Comparison of ENCODE assay signal across 15 cellular contexts in genomic region chr21:42097274-42097673, GRCh38. TPM values are rescaled to one million over a fixed set of nuclear protein-coding genes. Genes with fewer than 3 reads are reported as not detected.
DNase-seq lines count a peak whose midpoint lies in the region; ATAC-seq, FAIRE-seq and TF ChIP-seq lines count a peak whose summit lies in the region.
"Had no signal": no experiment of that assay in that cellular context is flagged by ENCODE, and none has a peak within 500 bp of the region (broad histone marks: within the 10 kb centered on the region; RNA-seq: fewer than 3 reads in every experiment).

No MANE protein-coding gene starts in this region.

- CTCF ChIA-PET in PC-3 (lab: Charles Lee): interaction anchor here (0.7 to 1.6 kb wide), 3 partner anchors 10 to 90 kb away, joined by 3 to 9 read pairs (median 7); no protein-coding TSS in a partner anchor
- CTCF ChIA-PET in endothelial cell of umbilical vein (lab: Charles Lee): interaction anchor here (0.6 to 3.6 kb wide), 13 partner anchors 10 to 281 kb away, joined by 3 to 54 read pairs (median 3); no protein-coding TSS in a partner anchor

- dilution Hi-C loops in endothelial cell of umbilical vein (cut with MboI; ENCODE audit: extremely low pct_ligation_motif_present, low sequenced_read_pairs): no loop called here

- no peak for TF ChIP-seq CTCF in PC-3 (conservative IDR thresholded peaks at IDR 0.05; ENCODE audit: low read depth, low read length)
- no peak for TF ChIP-seq CTCF in endothelial cell of umbilical vein (IDR thresholded peaks at IDR 0.05; ENCODE audit: extremely low read depth in 1 of 2, insufficient read depth in 1 of 2, low read depth in 1 of 2, low read length in 2 of 2)
- no peak for TF ChIP-seq CTCF in smooth muscle cell (IDR thresholded peaks at IDR 0.05; ENCODE audit: borderline replicate concordance, insufficient read depth, poor library complexity, severe bottlenecking)

- DNase-seq in GM23248 (peak; percentile 42), PC-3 (no peak), endothelial cell of umbilical vein (ENCODE audit: low read depth, low spot score) (peak; percentile 29), smooth muscle cell (lab: John Stamatoyannopoulos, UW; ENCODE audit: unreplicated experiment) (no peak), NCI-H1105 treated with DMSO at 0.1 percent for 48 hours (lab: John Stamatoyannopoulos, UW) (no peak), GM19240 (ENCODE audit: insufficient read length, low spot score) (no peak)
- DNase-seq: activated CD4-positive, alpha-beta T cell treated with anti-CD3 and anti-CD28 coated beads for 1 hour; activated T-cell treated with anti-CD3 and anti-CD28 coated beads, Interleukin-2, amount 50 U/mL, for 48 hours; CD8-positive, alpha-beta memory T cell; endodermal cell; NCI-H187 treated with DMSO at 0.1 percent for 48 hours had no signal

- H3K4me2 ChIP-seq in GM23248 (ENCODE audit: unreplicated experiment) (peak overlapping the region; percentile 75), PC-3 (ENCODE audit: low read length) (peak overlapping the region; percentile 66), endothelial cell of umbilical vein (ENCODE audit: insufficient read depth, low read length) (peak overlapping the region; percentile 52), smooth muscle cell (peak overlapping the region; percentile 55)

- H2AFZ ChIP-seq in GM23248 (peak overlapping the region; percentile 55), PC-3 (ENCODE audit: low read length) (no peak overlapping the region), endothelial cell of umbilical vein (ENCODE audit: low read depth, low read length) (peak overlapping the region; percentile 76), smooth muscle cell (ENCODE audit: low read depth) (no peak overlapping the region)

- H3F3A ChIP-seq in GM23248 (ENCODE audit: insufficient read depth): peaks cover 22% of the 10 kb centered on the region
- H3F3A ChIP-seq in PC-3 (ENCODE audit: low read length, unreplicated experiment): no peaks in the 10 kb centered on the region
- no peaks in the 10 kb centered on the region for H3F3A ChIP-seq in smooth muscle cell (ENCODE audit: low read depth)

- peak overlapping the region; percentile 89 for H3K9ac ChIP-seq in GM23248
- H3K9ac ChIP-seq in PC-3 (ENCODE audit: low read length): peak overlapping the region; percentile 54
- peak overlapping the region; percentile 57 for H3K9ac ChIP-seq in endothelial cell of umbilical vein (replicated peaks; ENCODE audit: extremely low read depth, insufficient read depth, low read length)
- peak overlapping the region; percentile 90 for H3K9ac ChIP-seq in smooth muscle cell (ENCODE audit: low read depth)

- intact Hi-C loops in PC-3 (cut with micrococcal nuclease): loop anchor here (1.0 to 5.0 kb wide), 3 partner anchors 86 to 165 kb away; no protein-coding TSS in a partner anchor
- intact Hi-C loops in endothelial cell of umbilical vein (cut with micrococcal nuclease): loop anchor here (1.0 to 2.0 kb wide), 2 partner anchors 11 to 40 kb away; no protein-coding TSS in a partner anchor

- in situ Hi-C loops in GM23248 (cut with MboI): no loop called here

- no peaks in the 10 kb centered on the region for H3K9me1 ChIP-seq in endothelial cell of umbilical vein (replicated peaks; ENCODE audit: control insufficient read depth, extremely low read depth, insufficient read depth, low read length)

- no peaks in the 10 kb centered on the region for H3K9me2 ChIP-seq in GM23248 (ENCODE audit: insufficient read depth)
- no peaks in the 10 kb centered on the region for H3K9me2 ChIP-seq in PC-3 (replicated peaks; ENCODE audit: low read length)

- H3K79me2 ChIP-seq in GM23248 (ENCODE audit: insufficient read depth) (no peaks in the 10 kb centered on the region), PC-3 (ENCODE audit: low read length) (no peaks in the 10 kb centered on the region), endothelial cell of umbilical vein (ENCODE audit: control insufficient read depth, insufficient read depth, low read length) (no peaks in the 10 kb centered on the region), smooth muscle cell (ENCODE audit: low read depth) (no peaks in the 10 kb centered on the region)

- POLR2A ChIA-PET in PC-3 (lab: Charles Lee; ENCODE audit: unreplicated experiment): interaction anchor here (0.6 to 1.2 kb wide), 4 partner anchors 10 to 59 kb away, joined by 3 to 5 read pairs (median 4); no protein-coding TSS in a partner anchor
- POLR2A ChIA-PET in endothelial cell of umbilical vein (lab: Charles Lee): interaction anchor here (1.9 kb wide), 1 partner anchor 136 kb away, joined by 4 read pairs; no protein-coding TSS in a partner anchor

- 88 to 92% methylated on average over 3 of the region's 3 CpGs for WGBS in GM23248 (ENCODE audit: low coverage in 1 of 2, low lambda C conversion rate in 2 of 2, missing lambda C conversion rate in 2 of 2), 2 experiments
- WGBS in smooth muscle cell (ENCODE audit: low lambda C conversion rate): 81% methylated on average over 3 of the region's 3 CpGs

- no peaks in the 10 kb centered on the region for H4K20me1 ChIP-seq in GM23248 (ENCODE audit: insufficient read depth)
- H4K20me1 ChIP-seq in PC-3 (ENCODE audit: low read length): no peaks in the 10 kb centered on the region
- H4K20me1 ChIP-seq in endothelial cell of umbilical vein (replicated peaks; ENCODE audit: control insufficient read depth, extremely low read depth, insufficient read depth, low read length): no peaks in the 10 kb centered on the region
- H4K20me1 ChIP-seq in smooth muscle cell (ENCODE audit: low read depth): no peaks in the 10 kb centered on the region

- H3K9me3 ChIP-seq in GM23248 (ENCODE audit: low read depth): no peaks in the 10 kb centered on the region
- H3K9me3 ChIP-seq in PC-3 (ENCODE audit: low read length): no peaks in the 10 kb centered on the region
- no peaks in the 10 kb centered on the region for H3K9me3 ChIP-seq in endothelial cell of umbilical vein (replicated peaks; ENCODE audit: control insufficient read depth, insufficient read depth, low read length)
- H3K9me3 ChIP-seq in smooth muscle cell (replicated peaks; ENCODE audit: low read depth): no peaks in the 10 kb centered on the region

- H3K4me1 ChIP-seq in GM23248 (ENCODE audit: insufficient read depth): peaks cover 25% of the 10 kb centered on the region
- peaks cover 36% of the 10 kb centered on the region for H3K4me1 ChIP-seq in PC-3 (ENCODE audit: insufficient read depth, low read length)
- H3K4me1 ChIP-seq in endothelial cell of umbilical vein (ENCODE audit: control insufficient read depth, extremely low read depth, insufficient read depth, low read length): peaks cover 13% of the 10 kb centered on the region
- no peaks in the 10 kb centered on the region for H3K4me1 ChIP-seq in smooth muscle cell (ENCODE audit: low read depth)

- peak overlapping the region; percentile 98 for H3K27ac ChIP-seq in GM23248
- H3K27ac ChIP-seq in PC-3 (ENCODE audit: low read length): peak overlapping the region; percentile 94
- peak overlapping the region; percentile 85 for H3K27ac ChIP-seq in endothelial cell of umbilical vein (ENCODE audit: insufficient read depth, low read depth, low read length)
- H3K27ac ChIP-seq in smooth muscle cell (ENCODE audit: low read depth): peak overlapping the region; percentile 99

- H3K36me3 ChIP-seq in GM23248 (ENCODE audit: low read depth) (no peaks in the 10 kb centered on the region), PC-3 (ENCODE audit: low read depth, low read length) (no peaks in the 10 kb centered on the region), endothelial cell of umbilical vein (ENCODE audit: control insufficient read depth in 2 of 2, extremely low read depth in 1 of 2, insufficient read depth in 2 of 2, low read length in 2 of 2) (no peaks in the 10 kb centered on the region), smooth muscle cell (ENCODE audit: low read depth) (no peaks in the 10 kb centered on the region)
- H3K36me3 ChIP-seq: stomach had no signal

- TSS peak; percentile 75 for BruUV-seq in PC-3 (replicated peaks; lab: Mats Ljungman, UMichigan)
- BruUV-seq in endothelial cell of umbilical vein (replicated peaks; lab: Mats Ljungman, UMichigan): no TSS peak

- no peaks in the 10 kb centered on the region for H3K27me3 ChIP-seq in GM23248 (replicated peaks; ENCODE audit: insufficient read depth)
- no peaks in the 10 kb centered on the region for H3K27me3 ChIP-seq in PC-3 (ENCODE audit: low read length)
- H3K27me3 ChIP-seq in endothelial cell of umbilical vein (ENCODE audit: control insufficient read depth in 2 of 2, insufficient read depth in 2 of 2, low read length in 2 of 2): peaks cover 5 to 7% of the 10 kb centered on the region in 2 experiments
- no peaks in the 10 kb centered on the region for H3K27me3 ChIP-seq in smooth muscle cell (ENCODE audit: low read depth)

- ATAC-seq in PC-3: no peak
- ATAC-seq in HG02610 (IDR thresholded peaks at IDR 0.05; ENCODE audit: unreplicated experiment): no peak

- H3K4me3 ChIP-seq in GM23248: peak overlapping the region; percentile 26; the same call in 1 of the 2 replicates
- no peak overlapping the region for H3K4me3 ChIP-seq in PC-3 (ENCODE audit: low read length)
- no peak overlapping the region for H3K4me3 ChIP-seq in endothelial cell of umbilical vein (replicated peaks in 1 of 3; ENCODE audit: insufficient read depth in 1 of 3, low read depth in 1 of 3, low read length in 3 of 3)
- no peak overlapping the region for H3K4me3 ChIP-seq in smooth muscle cell
- H3K4me3 ChIP-seq: stomach had no signal

- FAIRE-seq in endothelial cell of umbilical vein (lab: Jason Lieb, UNC): peak; percentile 71

- TF ChIP-seq POLR2A in endothelial cell of umbilical vein (IDR thresholded peaks at IDR 0.05; ENCODE audit: low read depth, low read length): no peak

TF ChIP-seq in endothelial cell of umbilical vein, 7 proteins besides CTCF, POLR2A, EP300 and RAD21 (continues in another document):
- TF ChIP-seq JUN (IDR thresholded peaks at IDR 0.05; ENCODE audit: borderline replicate concordance, insufficient read depth, insufficient read length, low read depth) (no peak), MYC (IDR thresholded peaks at IDR 0.05; ENCODE audit: low read depth, low read length) (no peak), POLR2AphosphoS5 (IDR thresholded peaks at IDR 0.05; ENCODE audit: insufficient read depth, low read depth, low read length) (no peak), FOS (IDR thresholded peaks at IDR 0.05; ENCODE audit: borderline replicate concordance, insufficient read depth, low read length) (no peak)

RNA-seq across cellular contexts. Expression of gene UMODL1, which starts 26.2 kb away (rescaled TPM):
- total RNA-seq in GM23248 (2014; rRNA removed; shearing (Covaris generic)): not detected in 2 replicates
- not detected in 2 replicates for polyA plus RNA-seq in GM23248 (2016; fragmentation: Nextera tagmentation; extraction: Ambion mirVana)
- total RNA-seq in PC-3 (2014; rRNA removed): 0.58 TPM in 1 of 2 replicates, not detected in the other
- total RNA-seq in endothelial cell of umbilical vein: not detected in 2 replicates
- not detected in 2 replicates for polyA plus RNA-seq in endothelial cell of umbilical vein
- not detected in 2 replicates for polyA plus RNA-seq in endothelial cell of umbilical vein (2011; cell fraction: cytosol; rRNA removed)
- polyA plus RNA-seq in endothelial cell of umbilical vein (2011; cell fraction: nucleus; rRNA removed): not detected in 2 replicates
- polyA plus RNA-seq in endothelial cell of umbilical vein (2012): not detected in 2 replicates
- not detected in 2 replicates for polyA minus RNA-seq in endothelial cell of umbilical vein
- polyA minus RNA-seq in endothelial cell of umbilical vein (2011; cell fraction: cytosol; rRNA and poly(A)+ RNA removed): not detected
- polyA minus RNA-seq in endothelial cell of umbilical vein (2011; cell fraction: nucleus; rRNA and poly(A)+ RNA removed): not detected in 2 replicates
- not detected in 2 replicates for total RNA-seq in smooth muscle cell
- polyA plus RNA-seq in smooth muscle cell: 0.14 TPM in 1 of 2 replicates, not detected in the other
- total RNA-seq: glomerular endothelial cell, skeletal muscle tissue had no signal
- polyA plus RNA-seq: CD8-positive, alpha-beta memory T cell; stomach had no signal

Comparison
In these comparisons a context has a peak if more than half of its experiments do, and no peak if none do; other contexts are left out.
1. DNase-seq: peak in GM23248 (single experiment) and endothelial cell of umbilical vein (single experiment); none in PC-3 (single experiment), smooth muscle cell (single experiment), NCI-H1105 treated with DMSO at 0.1 percent for 48 hours (single experiment) and GM19240 (single experiment).
2. H2AFZ ChIP-seq: peak in GM23248 (single experiment) and endothelial cell of umbilical vein (single experiment); none in PC-3 (single experiment) and smooth muscle cell (single experiment).
3. Peak in every context shown above with its lines, with median percentiles within 50 percentile points of each other: H3K27ac ChIP-seq, H3K4me2 ChIP-seq and H3K9ac ChIP-seq.